Comparison of ENCODE assay signal across 1 cellular context in the genomic region with DNA sequence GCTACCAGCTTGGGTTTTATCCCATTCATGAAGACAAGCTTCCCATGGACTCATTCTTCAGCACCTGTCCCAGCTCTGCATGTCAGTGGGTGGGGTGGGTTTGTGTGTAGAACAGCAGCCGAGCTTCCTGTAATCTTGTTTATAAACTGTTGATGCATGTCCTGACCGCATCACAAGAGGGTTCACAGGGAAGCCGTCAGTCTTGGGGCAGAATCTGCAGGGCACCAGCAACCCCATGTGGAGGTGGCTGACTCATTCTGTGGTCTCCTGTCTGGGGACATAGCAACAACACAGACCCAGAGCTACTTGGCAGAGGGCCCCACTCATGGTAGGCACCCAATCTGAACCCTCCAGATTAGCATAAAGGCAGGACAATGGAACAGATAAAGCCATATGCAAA.
TF ChIP-seq lines count a peak whose summit lies in the region.

No MANE protein-coding gene starts in this region.

TF ChIP-seq in GM23338, 12 proteins besides CTCF, POLR2A, EP300 and RAD21 (continued from another document):
- TF ChIP-seq, protein P1, sequence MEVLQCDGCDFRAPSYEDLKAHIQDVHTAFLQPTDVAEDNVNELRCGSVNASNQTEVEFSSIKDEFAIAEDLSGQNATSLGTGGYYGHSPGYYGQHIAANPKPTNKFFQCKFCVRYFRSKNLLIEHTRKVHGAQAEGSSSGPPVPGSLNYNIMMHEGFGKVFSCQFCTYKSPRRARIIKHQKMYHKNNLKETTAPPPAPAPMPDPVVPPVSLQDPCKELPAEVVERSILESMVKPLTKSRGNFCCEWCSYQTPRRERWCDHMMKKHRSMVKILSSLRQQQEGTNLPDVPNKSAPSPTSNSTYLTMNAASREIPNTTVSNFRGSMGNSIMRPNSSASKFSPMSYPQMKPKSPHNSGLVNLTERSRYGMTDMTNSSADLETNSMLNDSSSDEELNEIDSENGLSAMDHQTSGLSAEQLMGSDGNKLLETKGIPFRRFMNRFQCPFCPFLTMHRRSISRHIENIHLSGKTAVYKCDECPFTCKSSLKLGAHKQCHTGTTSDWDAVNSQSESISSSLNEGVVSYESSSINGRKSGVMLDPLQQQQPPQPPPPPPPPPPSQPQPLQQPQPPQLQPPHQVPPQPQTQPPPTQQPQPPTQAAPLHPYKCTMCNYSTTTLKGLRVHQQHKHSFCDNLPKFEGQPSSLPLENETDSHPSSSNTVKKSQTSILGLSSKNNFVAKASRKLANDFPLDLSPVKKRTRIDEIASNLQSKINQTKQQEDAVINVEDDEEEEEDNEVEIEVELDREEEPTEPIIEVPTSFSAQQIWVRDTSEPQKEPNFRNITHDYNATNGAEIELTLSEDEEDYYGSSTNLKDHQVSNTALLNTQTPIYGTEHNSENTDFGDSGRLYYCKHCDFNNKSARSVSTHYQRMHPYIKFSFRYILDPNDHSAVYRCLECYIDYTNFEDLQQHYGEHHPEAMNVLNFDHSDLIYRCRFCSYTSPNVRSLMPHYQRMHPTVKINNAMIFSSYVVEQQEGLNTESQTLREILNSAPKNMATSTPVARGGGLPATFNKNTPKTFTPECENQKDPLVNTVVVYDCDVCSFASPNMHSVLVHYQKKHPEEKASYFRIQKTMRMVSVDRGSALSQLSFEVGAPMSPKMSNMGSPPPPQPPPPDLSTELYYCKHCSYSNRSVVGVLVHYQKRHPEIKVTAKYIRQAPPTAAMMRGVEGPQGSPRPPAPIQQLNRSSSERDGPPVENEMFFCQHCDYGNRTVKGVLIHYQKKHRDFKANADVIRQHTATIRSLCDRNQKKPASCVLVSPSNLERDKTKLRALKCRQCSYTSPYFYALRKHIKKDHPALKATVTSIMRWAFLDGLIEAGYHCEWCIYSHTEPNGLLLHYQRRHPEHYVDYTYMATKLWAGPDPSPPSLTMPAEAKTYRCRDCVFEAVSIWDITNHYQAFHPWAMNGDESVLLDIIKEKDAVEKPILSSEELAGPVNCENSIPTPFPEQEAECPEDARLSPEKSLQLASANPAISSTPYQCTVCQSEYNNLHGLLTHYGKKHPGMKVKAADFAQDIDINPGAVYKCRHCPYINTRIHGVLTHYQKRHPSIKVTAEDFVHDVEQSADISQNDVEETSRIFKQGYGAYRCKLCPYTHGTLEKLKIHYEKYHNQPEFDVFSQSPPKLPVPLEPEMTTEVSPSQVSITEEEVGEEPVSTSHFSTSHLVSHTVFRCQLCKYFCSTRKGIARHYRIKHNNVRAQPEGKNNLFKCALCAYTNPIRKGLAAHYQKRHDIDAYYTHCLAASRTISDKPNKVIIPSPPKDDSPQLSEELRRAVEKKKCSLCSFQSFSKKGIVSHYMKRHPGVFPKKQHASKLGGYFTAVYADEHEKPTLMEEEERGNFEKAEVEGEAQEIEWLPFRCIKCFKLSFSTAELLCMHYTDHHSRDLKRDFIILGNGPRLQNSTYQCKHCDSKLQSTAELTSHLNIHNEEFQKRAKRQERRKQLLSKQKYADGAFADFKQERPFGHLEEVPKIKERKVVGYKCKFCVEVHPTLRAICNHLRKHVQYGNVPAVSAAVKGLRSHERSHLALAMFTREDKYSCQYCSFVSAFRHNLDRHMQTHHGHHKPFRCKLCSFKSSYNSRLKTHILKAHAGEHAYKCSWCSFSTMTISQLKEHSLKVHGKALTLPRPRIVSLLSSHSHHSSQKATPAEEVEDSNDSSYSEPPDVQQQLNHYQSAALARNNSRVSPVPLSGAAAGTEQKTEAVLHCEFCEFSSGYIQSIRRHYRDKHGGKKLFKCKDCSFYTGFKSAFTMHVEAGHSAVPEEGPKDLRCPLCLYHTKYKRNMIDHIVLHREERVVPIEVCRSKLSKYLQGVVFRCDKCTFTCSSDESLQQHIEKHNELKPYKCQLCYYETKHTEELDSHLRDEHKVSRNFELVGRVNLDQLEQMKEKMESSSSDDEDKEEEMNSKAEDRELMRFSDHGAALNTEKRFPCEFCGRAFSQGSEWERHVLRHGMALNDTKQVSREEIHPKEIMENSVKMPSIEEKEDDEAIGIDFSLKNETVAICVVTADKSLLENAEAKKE (CRISPR knock-in tag; IDR thresholded peaks at IDR 0.05), result no peak
